ENCODE assay signal across 10 cellular contexts in the genomic region with DNA sequence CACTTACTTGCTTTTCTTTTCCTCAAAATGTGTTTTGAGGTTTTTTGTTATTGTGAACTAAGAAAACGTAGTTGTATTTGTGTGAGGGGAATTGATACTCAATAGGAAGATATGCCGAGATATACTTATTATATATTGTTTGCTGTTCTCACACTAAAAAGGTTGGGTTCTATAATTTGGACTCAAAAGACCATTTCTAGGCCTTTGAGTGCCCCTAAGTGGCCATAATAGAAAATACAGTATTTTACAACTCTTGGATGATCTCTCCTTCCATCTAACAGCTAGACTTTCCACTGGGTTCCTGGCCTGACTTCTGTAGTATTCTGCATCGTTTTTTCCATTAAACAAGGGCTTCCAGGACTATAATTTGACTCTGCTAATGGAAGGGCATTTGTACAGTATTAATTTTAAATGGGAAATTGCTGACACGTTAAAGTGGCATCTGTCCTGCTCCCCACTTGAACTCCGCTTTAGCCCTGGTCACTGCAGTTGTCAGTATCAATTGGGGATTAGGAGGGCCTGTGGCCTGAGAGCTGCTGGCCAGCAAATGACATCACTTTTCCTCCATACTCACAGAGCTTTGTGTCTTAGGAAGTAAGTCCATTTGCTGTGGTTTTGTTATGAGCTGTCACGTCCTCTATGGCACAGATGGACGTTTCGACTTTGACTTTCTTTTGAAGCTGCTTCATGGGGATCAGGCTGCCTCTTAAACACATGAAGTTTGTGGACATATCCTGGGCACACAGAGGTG.
A peak's percentile ranks its signal among the peaks of the same experiment; 100 is the strongest.
DNase-seq lines count a peak whose midpoint lies in the region; ATAC-seq, FAIRE-seq and TF ChIP-seq lines count a peak whose summit lies in the region.
"Had no signal": no experiment of that assay in that cellular context is flagged by ENCODE, and none has a peak within 500 bp of the region (broad histone marks: within the 10 kb centered on the region; RNA-seq: fewer than 3 reads in every experiment).

No MANE protein-coding gene starts in this region.

- TF ChIP-seq EP300 in upper lobe of left lung (IDR thresholded peaks at IDR 0.05) (no peak), sigmoid colon (IDR thresholded peaks at IDR 0.05) (no peak)

- no peak overlapping the region for H2AFZ ChIP-seq in OCI-LY3 (ENCODE audit: low read depth, low read length)

- no peaks in the 10 kb centered on the region for H3K4me1 ChIP-seq in OCI-LY3 (ENCODE audit: low read length)
- no peaks in the 10 kb centered on the region for H3K4me1 ChIP-seq in upper lobe of left lung
- peaks cover 0 to 42% (median 30%) of the 10 kb centered on the region in 4 donors for H3K4me1 ChIP-seq in sigmoid colon

- no peaks in the 10 kb centered on the region for H3K36me3 ChIP-seq in OCI-LY3 (replicated peaks; ENCODE audit: low read depth, low read length)
- no peaks in the 10 kb centered on the region for H3K36me3 ChIP-seq in upper lobe of left lung
- no peaks in the 10 kb centered on the region for H3K36me3 ChIP-seq in sigmoid colon

- 67 to 71% methylated on average over 8 of the region's 8 CpGs for WGBS in upper lobe of left lung, 2 donors
- 84 to 89% methylated on average over 8 of the region's 8 CpGs for WGBS in sigmoid colon, 2 donors

- no peak overlapping the region for H3K4me2 ChIP-seq in OCI-LY3 (ENCODE audit: low read length)

- TF ChIP-seq POLR2A in upper lobe of left lung (IDR thresholded peaks at IDR 0.05) (no peak), sigmoid colon (IDR thresholded peaks at IDR 0.05) (no peak)

- H3K27ac ChIP-seq in OCI-LY3 (ENCODE audit: low read length), result no peak overlapping the region
- H3K27ac ChIP-seq in upper lobe of left lung, result no peak overlapping the region
- no peak overlapping the region for H3K27ac ChIP-seq in sigmoid colon

- TF ChIP-seq CTCF in AG09319 (IDR thresholded peaks at IDR 0.05; ENCODE audit: low read depth, low read length) (peak; percentile 17), OCI-LY3 (IDR thresholded peaks at IDR 0.05; ENCODE audit: low read depth, low read length) (peak; percentile 49), upper lobe of left lung (IDR thresholded peaks at IDR 0.05) (no peak), sigmoid colon (IDR thresholded peaks at IDR 0.05) (no peak)

- H3K9me3 ChIP-seq in OCI-LY3 (ENCODE audit: insufficient read depth, low read length) (no peaks in the 10 kb centered on the region), upper lobe of left lung (no peaks in the 10 kb centered on the region), sigmoid colon (no peaks in the 10 kb centered on the region)

- H3K79me2 ChIP-seq in OCI-LY3 (ENCODE audit: low read length), result no peaks in the 10 kb centered on the region

- H3K27me3 ChIP-seq in OCI-LY3 (ENCODE audit: low read depth, low read length) (peaks cover 22% of the 10 kb centered on the region), upper lobe of left lung (no peaks in the 10 kb centered on the region), sigmoid colon (no peaks in the 10 kb centered on the region)

- DNase-seq in AG09319 (ENCODE audit: extremely low read depth, low read depth), result no peak
- DNase-seq in frontal cortex (ENCODE audit: low spot score in 2 of 2), result no peak
- no peak for DNase-seq in activated CD8-positive, alpha-beta memory T cell treated with anti-CD3 and anti-CD28 coated beads for 24 hours
- DNase-seq in upper lobe of left lung, result no peak
- no peak for DNase-seq in activated CD4-positive, alpha-beta T cell treated with anti-CD3 and anti-CD28 coated beads, Interleukin-2, amount 50 U/mL, for 1 hour
- DNase-seq in sigmoid colon, result no peak
- DNase-seq: NCI-H510A had no signal

- FAIRE-seq in frontal cortex (lab: Jason Lieb, UNC), result peak; percentile 69
- FAIRE-seq: colon had no signal

- H3K9ac ChIP-seq in OCI-LY3 (ENCODE audit: low read length), result no peak overlapping the region

- H3K4me3 ChIP-seq in OCI-LY3 (ENCODE audit: low read length), result no peak overlapping the region
- H3K4me3 ChIP-seq in upper lobe of left lung, result no peak overlapping the region
- no peak overlapping the region for H3K4me3 ChIP-seq in sigmoid colon

- no peaks in the 10 kb centered on the region for H4K20me1 ChIP-seq in OCI-LY3 (ENCODE audit: insufficient read depth, low read length)

- ATAC-seq in GM18868 (IDR thresholded peaks at IDR 0.05; ENCODE audit: unreplicated experiment) (peak; percentile 79), upper lobe of left lung (ENCODE audit: low FRiP score in 2 of 2) (no peak)

- intact Hi-C loops in sigmoid colon (cut with DNase I), result loop anchor here (5.0 kb wide), 1 partner anchor 176 kb away; a partner anchor contains a TSS

Comparison
In these comparisons a context has a peak if more than half of its experiments do, and no peak if none do; other contexts are left out.
1. CTCF ChIP-seq: peak in AG09319 (single experiment) and OCI-LY3 (single experiment); none in upper lobe of left lung (0 of 6) and sigmoid colon (0 of 4).